ENCODE assay signal across 8 cellular contexts in the genomic region with DNA sequence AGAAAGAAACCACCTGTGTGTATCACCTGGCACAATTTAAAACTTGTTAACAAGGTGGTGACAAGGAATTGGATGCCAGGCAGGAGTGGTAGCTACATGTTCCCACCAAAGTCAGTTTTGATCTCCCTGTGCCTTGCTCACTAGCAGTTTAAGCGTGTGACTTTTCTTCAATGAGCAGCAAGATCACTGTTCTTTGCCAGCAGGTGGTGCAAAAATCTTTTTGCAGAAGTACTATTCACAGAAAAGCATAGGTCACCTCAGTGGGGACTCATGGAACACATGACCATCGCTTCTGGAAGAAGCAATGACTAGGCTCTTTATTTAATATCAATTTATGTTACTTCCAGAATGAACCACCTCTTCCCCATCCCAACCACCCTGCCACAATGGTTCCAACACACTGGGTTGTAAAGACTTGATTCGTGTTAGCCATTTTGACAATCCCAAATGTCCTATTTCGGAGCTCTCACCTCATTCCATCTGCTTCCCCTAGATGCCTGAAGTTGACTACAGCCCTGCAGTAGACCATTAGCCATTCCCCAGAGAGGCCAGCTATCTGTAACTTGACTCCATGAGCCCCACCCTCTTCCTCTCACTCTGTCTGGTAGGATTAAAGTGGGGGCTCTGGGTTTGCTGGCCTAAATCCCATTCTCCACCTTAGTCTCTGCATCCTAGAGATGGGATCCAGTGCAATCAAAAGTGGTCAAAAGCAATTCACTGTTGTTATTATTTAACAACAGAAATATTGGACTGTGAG. TPM values are rescaled to one million over a fixed set of nuclear protein-coding genes. Genes with fewer than 3 reads are reported as not detected.
DNase-seq lines count a peak whose midpoint lies in the region; ATAC-seq and TF ChIP-seq lines count a peak whose summit lies in the region.

No MANE protein-coding gene starts in this region.

- TF ChIP-seq CTCF in GM12864 (IDR thresholded peaks at IDR 0.05; ENCODE audit: low read depth, low read length, missing control alignments) (peak; percentile 47), choroid plexus epithelial cell (conservative IDR thresholded peaks at IDR 0.05; ENCODE audit: low read depth, low read length) (peak; percentile 57), neural crest cell (conservative IDR thresholded peaks at IDR 0.05) (peak; percentile 33)

- DNase-seq in GM12864 (ENCODE audit: low read depth) (peak; percentile 53), MV-4-11 (lab: John Stamatoyannopoulos, UW) (peak; percentile 30), choroid plexus epithelial cell (ENCODE audit: low read depth) (peak; percentile 78), neural crest cell (ENCODE audit: low read depth, low spot score) (no peak), epidermal melanocyte (ENCODE audit: insufficient read length, low spot score) (no peak)
- DNase-seq in activated naive CD8-positive, alpha-beta T cell treated with anti-CD3 and anti-CD28 coated beads, Interleukin-2, amount 50 U/mL, for 24 hours: no peak

- H3K4me1 Mint-ChIP-seq in neural crest cell: peaks cover 51% of the 10 kb centered on the region
- H3K4me1 Mint-ChIP-seq in activated naive CD8-positive, alpha-beta T cell treated with anti-CD3 and anti-CD28 coated beads, Interleukin-2, amount 50 U/mL, for 24 hours: no peaks in the 10 kb centered on the region

- no peaks in the 10 kb centered on the region for H3K27me3 Mint-ChIP-seq in neural crest cell (ENCODE audit: low read depth)
- H3K27me3 Mint-ChIP-seq in activated naive CD8-positive, alpha-beta T cell treated with anti-CD3 and anti-CD28 coated beads, Interleukin-2, amount 50 U/mL, for 24 hours: peaks cover 28% of the 10 kb centered on the region

- H3K36me3 Mint-ChIP-seq in neural crest cell (ENCODE audit: low read depth): no peaks in the 10 kb centered on the region
- no peaks in the 10 kb centered on the region for H3K36me3 Mint-ChIP-seq in activated naive CD8-positive, alpha-beta T cell treated with anti-CD3 and anti-CD28 coated beads, Interleukin-2, amount 50 U/mL, for 24 hours (ENCODE audit: low read depth)

- H3K4me3 ChIP-seq in GM12864 (ENCODE audit: low read depth, low read length): no peak overlapping the region
- H3K4me3 ChIP-seq in choroid plexus epithelial cell (ENCODE audit: low read depth, low read length): no peak overlapping the region

- peaks cover 3% of the 10 kb centered on the region for H3K9me3 Mint-ChIP-seq in neural crest cell
- no peaks in the 10 kb centered on the region for H3K9me3 Mint-ChIP-seq in activated naive CD8-positive, alpha-beta T cell treated with anti-CD3 and anti-CD28 coated beads, Interleukin-2, amount 50 U/mL, for 24 hours

- H3K27ac Mint-ChIP-seq in neural crest cell (ENCODE audit: unreplicated experiment): no peak overlapping the region
- H3K27ac Mint-ChIP-seq in activated naive CD8-positive, alpha-beta T cell treated with anti-CD3 and anti-CD28 coated beads, Interleukin-2, amount 50 U/mL, for 24 hours: no peak overlapping the region

- ATAC-seq in activated naive CD8-positive, alpha-beta T cell treated with anti-CD3 and anti-CD28 coated beads, Interleukin-2, amount 50 U/mL, for 24 hours: no peak
- no peak for ATAC-seq in HG02970 (IDR thresholded peaks at IDR 0.05; ENCODE audit: low FRiP score, unreplicated experiment)
- no peak for ATAC-seq in HG02623 (IDR thresholded peaks at IDR 0.05; ENCODE audit: unreplicated experiment)

- no peak overlapping the region for H3K4me3 Mint-ChIP-seq in neural crest cell
- H3K4me3 Mint-ChIP-seq in activated naive CD8-positive, alpha-beta T cell treated with anti-CD3 and anti-CD28 coated beads, Interleukin-2, amount 50 U/mL, for 24 hours: no peak overlapping the region

RNA-seq across cellular contexts. Expression of a gene that starts 59.1 kb away (rescaled TPM):
- total RNA-seq in neural crest cell: 74.8 and 76.1 TPM in 2 replicates

Comparison
In these comparisons a context has a peak if more than half of its experiments do, and no peak if none do; other contexts are left out.
1. DNase-seq: peak in GM12864 (single experiment), MV-4-11 (single experiment) and choroid plexus epithelial cell (single experiment); none in neural crest cell (single experiment), epidermal melanocyte (single experiment) and activated naive CD8-positive, alpha-beta T cell treated with anti-CD3 and anti-CD28 coated beads, Interleukin-2, amount 50 U/mL, for 24 hours (single experiment).
2. Peak in every context shown above with its lines, with median percentiles within 50 percentile points of each other: CTCF ChIP-seq.